ENCODE assay signal across 7 cellular contexts in genomic region chr22:18881260-18881659, GRCh38. TPM values are rescaled to one million over a fixed set of nuclear protein-coding genes. Genes with fewer than 3 reads are reported as not detected.
DNase-seq lines count a peak whose midpoint lies in the region; TF ChIP-seq lines count a peak whose summit lies in the region.
"Not testable (repeated sequence)": the region's sequence is repeated elsewhere in the genome, so short reads cannot be mapped to it uniquely, and the experiment has no call there.

No MANE protein-coding gene starts in this region.

- H3K27ac ChIP-seq in spleen, result not testable (repeated sequence)

- not testable (repeated sequence) for H3K36me3 ChIP-seq in spleen

- not testable (repeated sequence) for H3K9me3 ChIP-seq in spleen

- intact Hi-C loops in spleen (cut with DNase I; ENCODE audit: low total_unique reads), result not testable (repeated sequence)

- H3K27me3 ChIP-seq in spleen (replicated peaks in 1 of 7), result not testable (repeated sequence)

- WGBS in spleen, 5 donors, result 16 to 27% (median 20%) methylated on average over 2 to 3 of the region's 3 CpGs

- H3K4me1 ChIP-seq in spleen, result not testable (repeated sequence)

- DNase-seq in NB4 (ENCODE audit: low read depth), result peak; percentile 29
- peak; percentile 53 for DNase-seq in activated CD4-positive, CD25-positive, alpha-beta regulatory T cell treated with anti-CD3 and anti-CD28 coated beads, Interleukin-2, amount 50 U/mL, for 16 hours (ENCODE audit: low read depth, low spot score)
- peak; percentile 33 for DNase-seq in activated CD8-positive, alpha-beta memory T cell treated with anti-CD3 and anti-CD28 coated beads, Interleukin-2, amount 50 U/mL, for 1 hour (ENCODE audit: extremely low read depth)
- peak; percentile 86 for DNase-seq in activated gamma-delta T cell treated with Interleukin-2 at 50 U/mL for 16 hours
- peak; percentile 0 for DNase-seq in fibroblast of pulmonary artery (ENCODE audit: low read depth)
- peak; percentile 75 for DNase-seq in spleen
- DNase-seq in stimulated activated CD8-positive, alpha-beta memory T cell treated with anti-CD3 and anti-CD28 coated beads, Interleukin-15, amount 100 ng/mL, for 24 hours (ENCODE audit: low read depth), result peak; percentile 16

- not testable (repeated sequence) for TF ChIP-seq CTCF in NB4 (IDR thresholded peaks at IDR 0.05; ENCODE audit: low read depth, low read length); fibroblast of pulmonary artery (IDR thresholded peaks at IDR 0.05; ENCODE audit: low read length, missing control alignments); spleen (IDR thresholded peaks at IDR 0.05 in 8 of 11, conservative IDR thresholded peaks at IDR 0.05 in 3 of 11)

- not testable (repeated sequence) for TF ChIP-seq POLR2A in NB4 (IDR thresholded peaks at IDR 0.05; ENCODE audit: extremely low read depth, insufficient read length); spleen (IDR thresholded peaks at IDR 0.05)

- H3K4me3 ChIP-seq in NB4 (ENCODE audit: low read depth, low read length); fibroblast of pulmonary artery (replicated peaks; ENCODE audit: low read depth, low read length); spleen: not testable (repeated sequence)

RNA-seq across cellular contexts. Expression of gene DGCR6, which starts 24.9 kb away (rescaled TPM):
- total RNA-seq in spleen, result 1 to 10 TPM; 1.0 to 5.3 (median 1.8) TPM
- polyA plus RNA-seq in spleen, result 1 to 10 TPM in 2 of 3 donors, under 1 TPM in 1; 0.46 to 1.4 (median 1.0) TPM

RNA-seq across cellular contexts. Expression of gene PRODH, which starts 54.8 kb away (rescaled TPM):
- 1 to 10 TPM in 3 of 7 donors, under 1 TPM in 1, not detected in 3; 0.66 to 4.0 (median 1.5) TPM for total RNA-seq in spleen
- under 1 TPM; 0.55 to 0.70 (median 0.63) TPM for polyA plus RNA-seq in spleen

Comparison
In these comparisons a context has a peak if more than half of its experiments do, and no peak if none do; other contexts are left out.
1. DNase-seq: peak in every context shown above with its lines; median percentile 86 in activated gamma-delta T cell treated with Interleukin-2 at 50 U/mL for 16 hours; 75 in spleen; 53 in activated CD4-positive, CD25-positive, alpha-beta regulatory T cell treated with anti-CD3 and anti-CD28 coated beads, Interleukin-2, amount 50 U/mL, for 16 hours; 33 in activated CD8-positive, alpha-beta memory T cell treated with anti-CD3 and anti-CD28 coated beads, Interleukin-2, amount 50 U/mL, for 1 hour; 29 in NB4; 16 in stimulated activated CD8-positive, alpha-beta memory T cell treated with anti-CD3 and anti-CD28 coated beads, Interleukin-15, amount 100 ng/mL, for 24 hours; 0 in fibroblast of pulmonary artery.